26 cellular contexts compared by ENCODE assay signal in genomic region chr7:157623556-157623955, GRCh38.
"Had no signal": no experiment of that assay in that cellular context is flagged by ENCODE, and none has a peak within 500 bp of the region (broad histone marks: within the 10 kb centered on the region; RNA-seq: fewer than 3 reads in every experiment).

No MANE protein-coding gene starts in this region.

- H3K36me3 Mint-ChIP-seq: immature natural killer cell; natural killer cell treated with Interleukin-12 subunit alpha and Interleukin-12 subunit beta and Interleukin-15 and Interleukin-18, amount 100 ng/mL, for 72 hours; stimulated activated naive B cell treated with anti-CD40 and anti-IgM and Interleukin-4, amounts not matched to agents 10 μg/mL and 1 μg/mL and 100 μg/mL, for 72 hours had no signal

- ATAC-seq: left colon; left lung; lower lobe of right lung; natural killer cell treated with Interleukin-12 subunit alpha and Interleukin-12 subunit beta and Interleukin-15 and Interleukin-18, amount 100 ng/mL, for 72 hours; sciatic nerve; stimulated activated naive B cell treated with anti-CD40 and anti-IgM and Interleukin-4, amounts not matched to agents 10 μg/mL and 1 μg/mL and 100 μg/mL, for 72 hours; stimulated activated naive CD8-positive, alpha-beta T cell treated with anti-CD3 and anti-CD28 coated beads, Interleukin-15, Interleukin-2, amounts not matched to agents 100 U/mL and 50 U/mL, for 24 hours had no signal

- H3K36me3 ChIP-seq: left lung, lower lobe of right lung, ovary, right atrium auricular region, thyroid gland, transverse colon, upper lobe of left lung, vagina had no signal

- H3K4me1 ChIP-seq: left lung, lower lobe of right lung, right atrium auricular region, stomach, testis, thyroid gland, transverse colon, upper lobe of left lung, vagina had no signal

- DNase-seq: hypothalamus; immature natural killer cell; kidney; left colon; left lung; lower lobe of right lung; mammary epithelial cell; mesenchymal stem cell; ovary; stimulated activated CD4-positive, alpha-beta T cell treated with anti-CD3 and anti-CD28 coated beads, Interleukin-12 subunit alpha, Interleukin-12 subunit beta, amount 100 ng/mL, for 4 hours; stimulated activated CD4-positive, alpha-beta T cell treated with anti-CD3 and anti-CD28 coated beads, Interleukin-15, amount 100 ng/mL, for 24 hours; stimulated activated CD4-positive, alpha-beta T cell treated with anti-CD3 and anti-CD28 coated beads, Interleukin-2, amount 100 ng/mL, for 24 hours; stimulated activated CD4-positive, alpha-beta T cell treated with anti-CD3 and anti-CD28 coated beads, Interleukin-4, amount 100 ng/mL, for 1 hour; stimulated activated naive B cell treated with anti-CD40 and anti-IgM and Interleukin-4, amounts not matched to agents 10 μg/mL and 1 μg/mL and 100 μg/mL, for 72 hours; stimulated activated naive CD8-positive, alpha-beta T cell treated with anti-CD3 and anti-CD28 coated beads, Interleukin-15, Interleukin-2, amounts not matched to agents 100 U/mL and 50 U/mL, for 24 hours; stomach; testis; thyroid gland; transverse colon; upper lobe of left lung had no signal

- H3K27ac ChIP-seq: left lung, lower lobe of right lung, ovary, right atrium auricular region, skin epidermis, stomach, testis, thyroid gland, transverse colon, upper lobe of left lung, vagina had no signal

- H3K9me3 Mint-ChIP-seq: immature natural killer cell; natural killer cell treated with Interleukin-12 subunit alpha and Interleukin-12 subunit beta and Interleukin-15 and Interleukin-18, amount 100 ng/mL, for 72 hours; stimulated activated naive B cell treated with anti-CD40 and anti-IgM and Interleukin-4, amounts not matched to agents 10 μg/mL and 1 μg/mL and 100 μg/mL, for 72 hours had no signal

- H3K4me1 Mint-ChIP-seq: immature natural killer cell had no signal

- H3K4me3 Mint-ChIP-seq: immature natural killer cell; natural killer cell treated with Interleukin-12 subunit alpha and Interleukin-12 subunit beta and Interleukin-15 and Interleukin-18, amount 100 ng/mL, for 72 hours; stimulated activated naive B cell treated with anti-CD40 and anti-IgM and Interleukin-4, amounts not matched to agents 10 μg/mL and 1 μg/mL and 100 μg/mL, for 72 hours had no signal

- H3K9me3 ChIP-seq: left lung, lower lobe of right lung, ovary, right atrium auricular region, stomach, testis, thyroid gland, transverse colon, upper lobe of left lung, vagina had no signal

- H3K27me3 ChIP-seq: ovary, right atrium auricular region, stomach, testis, thyroid gland, transverse colon, upper lobe of left lung, vagina had no signal

- H3K4me3 ChIP-seq: left lung, lower lobe of right lung, ovary, right atrium auricular region, skin epidermis, stomach, testis, thyroid gland, transverse colon, upper lobe of left lung, vagina had no signal

- H3K27ac Mint-ChIP-seq: immature natural killer cell; natural killer cell treated with Interleukin-12 subunit alpha and Interleukin-12 subunit beta and Interleukin-15 and Interleukin-18, amount 100 ng/mL, for 72 hours; progenitor cell of endocrine pancreas; stimulated activated naive B cell treated with anti-CD40 and anti-IgM and Interleukin-4, amounts not matched to agents 10 μg/mL and 1 μg/mL and 100 μg/mL, for 72 hours had no signal
